In the genomic region with DNA sequence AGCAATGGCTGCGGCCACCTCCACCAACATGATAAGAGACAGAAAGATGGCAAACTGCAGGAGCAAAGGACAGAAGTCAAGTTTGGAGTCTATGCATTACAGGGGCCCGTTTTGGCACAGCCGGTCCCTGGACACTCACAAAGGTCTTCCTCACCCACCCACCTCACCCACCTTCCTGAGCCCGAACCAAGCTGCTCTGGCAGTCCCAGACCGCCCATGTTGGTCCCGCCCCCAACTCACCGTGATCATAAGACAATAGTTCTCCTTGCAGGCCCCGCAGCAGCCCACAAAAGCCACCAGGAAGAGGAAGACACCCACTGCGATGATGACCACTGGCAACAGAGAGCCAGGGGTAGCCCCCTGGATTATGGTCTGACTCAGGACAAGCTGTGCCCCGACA, we compare ENCODE assay signal across 8 cellular contexts. TPM values are rescaled to one million over a fixed set of nuclear protein-coding genes. Genes with fewer than 3 reads are reported as not detected.
DNase-seq lines count a peak whose midpoint lies in the region; ATAC-seq, FAIRE-seq and TF ChIP-seq lines count a peak whose summit lies in the region.

No MANE protein-coding gene starts in this region.

- FAIRE-seq in small intestine (lab: Jason Lieb, UNC) = no peak

- peaks cover 24% of the 10 kb centered on the region for H3K36me3 ChIP-seq in iPS-18a (ENCODE audit: control insufficient read depth, low read depth, low read length)
- H3K36me3 ChIP-seq in small intestine (ENCODE audit: control insufficient read depth in 2 of 2, insufficient read depth in 2 of 2, low read length in 2 of 2) = peaks cover 5 to 14% of the 10 kb centered on the region in 2 donors

- H3K4me1 ChIP-seq in iPS-18a (ENCODE audit: control insufficient read depth, low read depth, low read length) = peaks cover 16% of the 10 kb centered on the region
- peaks cover 2 to 11% of the 10 kb centered on the region in 2 donors for H3K4me1 ChIP-seq in small intestine (ENCODE audit: control insufficient read depth in 2 of 2, insufficient read depth in 1 of 2, low read depth in 1 of 2, low read length in 1 of 2)

- H3K27ac ChIP-seq in iPS-18a (ENCODE audit: low read length) = no peak overlapping the region
- H3K27ac ChIP-seq in small intestine (ENCODE audit: low read depth in 1 of 2, low read length in 1 of 2) = peak overlapping the region; percentile 9 to 97

- H3K9ac ChIP-seq in iPS-18a (ENCODE audit: low read length) = no peak overlapping the region

- TF ChIP-seq CTCF in HFFc6 (IDR thresholded peaks at IDR 0.05) = no peak

- H3K4me3 Mint-ChIP-seq in HFFc6 = peak overlapping the region; percentile 93
- H3K4me3 Mint-ChIP-seq in activated naive CD8-positive, alpha-beta T cell treated with anti-CD3 and anti-CD28 coated beads, Interleukin-2, amount 10 ng/mL, durations not matched to agents 7 days and 5 days = peak overlapping the region; percentile 76

- H3K27ac Mint-ChIP-seq in HFFc6 = peak overlapping the region; percentile 90
- peak overlapping the region; percentile 69 for H3K27ac Mint-ChIP-seq in activated naive CD8-positive, alpha-beta T cell treated with anti-CD3 and anti-CD28 coated beads, Interleukin-2, amount 10 ng/mL, durations not matched to agents 7 days and 5 days

- no peaks in the 10 kb centered on the region for H3K27me3 ChIP-seq in iPS-18a (ENCODE audit: control insufficient read depth, insufficient read depth, low read length)
- H3K27me3 ChIP-seq in small intestine (ENCODE audit: control insufficient read depth in 2 of 2, insufficient read depth in 2 of 2, low read length in 2 of 2) = no peaks in the 10 kb centered on the region

- H3K9me3 ChIP-seq in iPS-18a (ENCODE audit: control insufficient read depth, low read depth, low read length) (no peaks in the 10 kb centered on the region), small intestine (ENCODE audit: control insufficient read depth, low read depth) (no peaks in the 10 kb centered on the region)

- 32 to 45% (median 39%) methylated on average over 10 of the region's 10 CpGs for WGBS in small intestine, 3 donors

- no peak for ATAC-seq in activated naive CD8-positive, alpha-beta T cell treated with anti-CD3 and anti-CD28 coated beads, Interleukin-2, amount 10 ng/mL, durations not matched to agents 7 days and 5 days (ENCODE audit: low read depth)
- no peak for ATAC-seq in GM21619 (IDR thresholded peaks at IDR 0.05; ENCODE audit: unreplicated experiment)

- H3K36me3 Mint-ChIP-seq in HFFc6 (ENCODE audit: low read depth) = peaks cover 43% of the 10 kb centered on the region
- H3K36me3 Mint-ChIP-seq in activated naive CD8-positive, alpha-beta T cell treated with anti-CD3 and anti-CD28 coated beads, Interleukin-2, amount 10 ng/mL, durations not matched to agents 7 days and 5 days = peaks cover 14% of the 10 kb centered on the region

- H3K27me3 Mint-ChIP-seq in HFFc6 (ENCODE audit: insufficient read depth) = peaks cover 10% of the 10 kb centered on the region
- no peaks in the 10 kb centered on the region for H3K27me3 Mint-ChIP-seq in activated naive CD8-positive, alpha-beta T cell treated with anti-CD3 and anti-CD28 coated beads, Interleukin-2, amount 10 ng/mL, durations not matched to agents 7 days and 5 days

- H3K4me3 ChIP-seq in iPS-18a (ENCODE audit: low read length) (peak overlapping the region; percentile 83), small intestine (ENCODE audit: low read depth in 1 of 2, low read length in 2 of 2) (peak overlapping the region in 1 of 2 donors; percentile 96)

- DNase-seq in HFFc6 (no peak), small intestine (no peak), EL (no peak), NCI-H1436 treated with DMSO at 0.1 percent for 48 hours (lab: John Stamatoyannopoulos, UW) (no peak), NCI-H1092 (lab: John Stamatoyannopoulos, UW) (no peak)
- no peak for DNase-seq in activated naive CD8-positive, alpha-beta T cell treated with anti-CD3 and anti-CD28 coated beads, Interleukin-2, amount 10 ng/mL, durations not matched to agents 7 days and 5 days

- H3K9me3 Mint-ChIP-seq in HFFc6 = no peaks in the 10 kb centered on the region
- H3K9me3 Mint-ChIP-seq in activated naive CD8-positive, alpha-beta T cell treated with anti-CD3 and anti-CD28 coated beads, Interleukin-2, amount 10 ng/mL, durations not matched to agents 7 days and 5 days = no peaks in the 10 kb centered on the region

- H3K4me1 Mint-ChIP-seq in HFFc6 (ENCODE audit: low read depth) = peaks cover 66% of the 10 kb centered on the region
- H3K4me1 Mint-ChIP-seq in activated naive CD8-positive, alpha-beta T cell treated with anti-CD3 and anti-CD28 coated beads, Interleukin-2, amount 10 ng/mL, durations not matched to agents 7 days and 5 days = peaks cover 43% of the 10 kb centered on the region

- POLR2A ChIA-PET in activated naive CD8-positive, alpha-beta T cell treated with anti-CD3 and anti-CD28 coated beads, Interleukin-2, amount 10 ng/mL, durations not matched to agents 7 days and 5 days (lab: Charles Lee) = no interaction called here

RNA-seq across cellular contexts. Expression of gene CD63, which starts 1.9 kb away (rescaled TPM):
- 1,000 to 10,000 TPM; 1,860 to 2,483 (median 2,072) TPM for total RNA-seq in HFFc6 (2021; fragmentation: NEBNext Ultra II Directional; extraction: Animal tissue kit (Norgen Biotek cat#: 25700))
- total RNA-seq in activated naive CD8-positive, alpha-beta T cell treated with anti-CD3 and anti-CD28 coated beads, Interleukin-2, amount 10 ng/mL, durations not matched to agents 7 days and 5 days = 100 to 1,000 TPM; 150 to 165 TPM
- polyA plus RNA-seq in small intestine = 100 to 1,000 TPM; 561 to 710 (median 694) TPM

RNA-seq across cellular contexts. Expression of gene RDH5, which starts 6.7 kb away (rescaled TPM):
- total RNA-seq in HFFc6 (2021; fragmentation: NEBNext Ultra II Directional; extraction: Animal tissue kit (Norgen Biotek cat#: 25700)) = 10 to 100 TPM in 2 of 6 experiments, 1 to 10 TPM in 4; 6.6 to 13.2 (median 7.8) TPM
- total RNA-seq in activated naive CD8-positive, alpha-beta T cell treated with anti-CD3 and anti-CD28 coated beads, Interleukin-2, amount 10 ng/mL, durations not matched to agents 7 days and 5 days = 10 to 100 TPM; 19.0 to 21.2 TPM
- polyA plus RNA-seq in small intestine = 10 to 100 TPM; 19.2 to 79.8 (median 44.0) TPM

RNA-seq across cellular contexts. Expression of gene BLOC1S1, which starts 11.1 kb away (rescaled TPM):
- 100 to 1,000 TPM in 4 of 6 experiments, 10 to 100 TPM in 2; 87.4 to 113 (median 104) TPM for total RNA-seq in HFFc6 (2021; fragmentation: NEBNext Ultra II Directional; extraction: Animal tissue kit (Norgen Biotek cat#: 25700))
- total RNA-seq in activated naive CD8-positive, alpha-beta T cell treated with anti-CD3 and anti-CD28 coated beads, Interleukin-2, amount 10 ng/mL, durations not matched to agents 7 days and 5 days = 100 to 1,000 TPM; 116 to 135 TPM
- polyA plus RNA-seq in small intestine = 100 to 1,000 TPM; 291 to 688 (median 576) TPM

RNA-seq across cellular contexts. Expression of gene GDF11, which starts 16.0 kb away (rescaled TPM):
- 10 to 100 TPM; 15.8 to 25.9 (median 16.9) TPM for total RNA-seq in HFFc6 (2021; fragmentation: NEBNext Ultra II Directional; extraction: Animal tissue kit (Norgen Biotek cat#: 25700))
- total RNA-seq in activated naive CD8-positive, alpha-beta T cell treated with anti-CD3 and anti-CD28 coated beads, Interleukin-2, amount 10 ng/mL, durations not matched to agents 7 days and 5 days = 10 to 100 TPM; 10.2 to 11.5 TPM
- polyA plus RNA-seq in small intestine = 1 to 10 TPM in 2 of 3 donors, under 1 TPM in 1; 0.22 to 2.7 (median 2.2) TPM

RNA-seq across cellular contexts. Expression of gene ITGA7, which starts 19.2 kb away (rescaled TPM):
- 1 to 10 TPM in 4 of 6 experiments, under 1 TPM in 2; 0.95 to 2.3 (median 1.2) TPM for total RNA-seq in HFFc6 (2021; fragmentation: NEBNext Ultra II Directional; extraction: Animal tissue kit (Norgen Biotek cat#: 25700))
- total RNA-seq in activated naive CD8-positive, alpha-beta T cell treated with anti-CD3 and anti-CD28 coated beads, Interleukin-2, amount 10 ng/mL, durations not matched to agents 7 days and 5 days = 1 to 10 TPM; 4.1 to 4.2 TPM
- polyA plus RNA-seq in small intestine = 10 to 100 TPM in 2 of 3 donors, 1 to 10 TPM in 1; 6.3 to 81.6 (median 24.4) TPM

Comparison
In these comparisons a context has a peak if more than half of its experiments do, and no peak if none do; other contexts are left out.
1. RNA of gene CD63, which starts 1.9 kb away (total RNA-seq): 1,860 to 2,483 TPM in HFFc6; 150 to 165 TPM in activated naive CD8-positive, alpha-beta T cell treated with anti-CD3 and anti-CD28 coated beads, Interleukin-2, amount 10 ng/mL, durations not matched to agents 7 days and 5 days; every median in the first group is over 10 times any median in the second.